ENCODE assay signal across 19 cellular contexts in genomic region chr4:136922066-136922465, GRCh38.
"Had no signal": no experiment of that assay in that cellular context is flagged by ENCODE, and none has a peak within 500 bp of the region (broad histone marks: within the 10 kb centered on the region; RNA-seq: fewer than 3 reads in every experiment).

No MANE protein-coding gene starts in this region.

- H3K4me3 ChIP-seq: esophagus squamous epithelium, left ventricle myocardium inferior, lower lobe of right lung, right atrium auricular region, stomach, thyroid gland, vagina had no signal

- H3K36me3 ChIP-seq: esophagus squamous epithelium, left ventricle myocardium inferior, lower lobe of right lung, neutrophil, right atrium auricular region, stomach, thyroid gland, vagina had no signal

- H3K4me1 ChIP-seq: esophagus squamous epithelium, left ventricle myocardium inferior, lower lobe of right lung, parathyroid adenoma, right atrium auricular region, stomach, thyroid gland, vagina had no signal

- H3K9me3 ChIP-seq: esophagus squamous epithelium, left ventricle myocardium inferior, lower lobe of right lung, neutrophil, right atrium auricular region, stomach, thyroid gland, vagina had no signal

- H3K27me3 ChIP-seq: esophagus squamous epithelium, neutrophil, right atrium auricular region, stomach, thyroid gland, vagina had no signal

- DNase-seq: cortex of kidney; effector memory CD8-positive, alpha-beta T cell; erythroblast; esophagus squamous epithelium; head of caudate nucleus; left colon; left ventricle myocardium inferior; lower lobe of right lung; natural killer cell; stimulated activated CD4-positive, alpha-beta T cell treated with anti-CD3 and anti-CD28 coated beads, Interleukin-2, amount 100 ng/mL, for 24 hours; stimulated activated CD4-positive, alpha-beta T cell treated with anti-CD3 and anti-CD28 coated beads, Interleukin-4, amount 100 ng/mL, for 24 hours; stimulated activated naive CD4-positive, alpha-beta T cell treated with Interleukin-2 at 50 U/mL for 16 hours; stomach; thyroid gland; trophoblast cell had no signal

- H3K27ac ChIP-seq: esophagus squamous epithelium, left ventricle myocardium inferior, lower lobe of right lung, neutrophil, parathyroid adenoma, right atrium auricular region, stomach, thyroid gland, vagina had no signal
